ENCODE assay signal across 8 cellular contexts in the genomic region with DNA sequence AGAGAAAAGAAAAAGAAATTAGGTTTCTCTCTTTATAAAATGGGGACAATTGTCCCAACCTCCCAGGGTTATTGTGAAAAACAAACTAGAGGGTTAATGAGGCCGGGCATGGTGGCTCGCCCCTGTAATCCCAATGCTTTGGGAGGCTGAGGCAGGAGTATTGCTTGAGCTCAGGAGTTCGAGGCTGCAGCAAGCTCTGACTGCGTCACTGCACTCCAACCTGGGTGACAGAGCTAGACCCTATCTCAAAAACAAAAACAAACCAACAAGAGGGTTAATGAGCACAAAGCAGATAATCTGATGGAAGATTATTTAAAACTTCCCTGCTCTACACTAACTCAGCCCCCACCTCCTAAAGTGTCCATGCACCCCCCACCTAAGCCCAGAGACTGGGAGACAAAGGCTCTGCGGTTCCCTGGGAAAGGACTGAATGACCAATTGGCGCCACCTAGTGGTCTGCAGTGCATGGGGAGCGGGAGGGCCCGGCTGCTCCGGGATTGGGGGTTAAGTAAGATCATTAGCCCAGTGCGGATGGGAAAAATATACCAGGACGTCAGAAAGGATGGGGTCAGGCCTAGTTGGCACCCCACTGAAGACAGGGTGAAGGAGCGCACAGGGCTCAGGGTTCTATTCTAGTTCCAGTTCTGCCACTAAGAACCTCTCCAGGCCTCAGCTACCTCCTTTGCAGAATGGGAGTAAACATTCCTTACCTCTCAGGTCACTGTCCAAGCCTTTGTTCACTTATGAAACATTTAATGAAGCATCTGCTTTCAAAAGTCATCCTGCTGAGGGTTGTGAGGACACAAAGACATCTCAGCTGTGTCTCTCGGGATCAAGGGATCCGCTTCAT. TPM values are rescaled to one million over a fixed set of nuclear protein-coding genes. Genes with fewer than 3 reads are reported as not detected.
DNase-seq lines count a peak whose midpoint lies in the region; ATAC-seq, FAIRE-seq and TF ChIP-seq lines count a peak whose summit lies in the region.

No MANE protein-coding gene starts in this region.

- H3K4me1 Mint-ChIP-seq in activated T-helper 2 cell treated with anti-CD3 and anti-CD28 coated beads, Interferon-gamma antibody, Interleukin-2, Interleukin-4, amounts not matched to agents 10 μg/mL and 5 μg/mL and 100 μg/mL, durations not matched to agents 14 hours and 24 hours and 36 hours (ENCODE audit: low read depth) = peaks cover 3% of the 10 kb centered on the region

- FAIRE-seq in frontal cortex (lab: Jason Lieb, UNC) = no peak

- H3K4me3 Mint-ChIP-seq in activated T-helper 2 cell treated with anti-CD3 and anti-CD28 coated beads, Interferon-gamma antibody, Interleukin-2, Interleukin-4, amounts not matched to agents 10 μg/mL and 5 μg/mL and 100 μg/mL, durations not matched to agents 14 hours and 24 hours and 36 hours (ENCODE audit: low read depth) = no peak overlapping the region

- H3K36me3 Mint-ChIP-seq in activated T-helper 2 cell treated with anti-CD3 and anti-CD28 coated beads, Interferon-gamma antibody, Interleukin-2, Interleukin-4, amounts not matched to agents 10 μg/mL and 5 μg/mL and 100 μg/mL, durations not matched to agents 14 hours and 24 hours and 36 hours (ENCODE audit: low read depth) = no peaks in the 10 kb centered on the region

- DNase-seq in EH (ENCODE audit: low read depth) (peak; percentile 73), LNCaP clone FGC (ENCODE audit: low read depth) (no peak), RWPE1 (ENCODE audit: low spot score) (peak; percentile 91), frontal cortex (ENCODE audit: low spot score in 2 of 2) (peak; percentile 73 to 85), tibial artery (peak; percentile 85 to 87)
- peak; percentile 50 for DNase-seq in activated T-helper 2 cell treated with anti-CD3 and anti-CD28 coated beads, Interferon-gamma antibody, Interleukin-2, Interleukin-4, amounts not matched to agents 10 μg/mL and 5 μg/mL and 100 μg/mL, durations not matched to agents 14 hours and 24 hours and 36 hours (ENCODE audit: low spot score)

- H3K27ac ChIP-seq in RWPE1 = no peak overlapping the region
- H3K27ac ChIP-seq in neutrophil = no peak overlapping the region
- peak overlapping the region in 1 of 2 donors; percentile 67 for H3K27ac ChIP-seq in tibial artery

- H3K9me3 ChIP-seq in neutrophil = no peaks in the 10 kb centered on the region
- H3K9me3 ChIP-seq in tibial artery = no peaks in the 10 kb centered on the region

- H3K27me3 ChIP-seq in neutrophil = peaks cover 12% of the 10 kb centered on the region
- H3K27me3 ChIP-seq in tibial artery = no peaks in the 10 kb centered on the region

- TF ChIP-seq CTCF in LNCaP clone FGC (IDR thresholded peaks at IDR 0.05; ENCODE audit: control insufficient read depth, extremely low read depth, insufficient read depth) (peak; percentile 91), RWPE1 (conservative IDR thresholded peaks at IDR 0.05; ENCODE audit: low read depth) (peak; percentile 99), neutrophil (IDR thresholded peaks at IDR 0.05) (peak; percentile 88), tibial artery (IDR thresholded peaks at IDR 0.05) (peak; percentile 86 to 92)

- H3K9me3 Mint-ChIP-seq in activated T-helper 2 cell treated with anti-CD3 and anti-CD28 coated beads, Interferon-gamma antibody, Interleukin-2, Interleukin-4, amounts not matched to agents 10 μg/mL and 5 μg/mL and 100 μg/mL, durations not matched to agents 14 hours and 24 hours and 36 hours = no peaks in the 10 kb centered on the region

- no peak overlapping the region for H3K4me3 ChIP-seq in LNCaP clone FGC (ENCODE audit: low read depth, low read length)
- no peak overlapping the region for H3K4me3 ChIP-seq in neutrophil (ENCODE audit: low read depth in 1 of 2, low read length in 1 of 2)
- no peak overlapping the region for H3K4me3 ChIP-seq in tibial artery

- CTCF ChIA-PET in RWPE1 (lab: Yijun Ruan, JAX) = interaction anchor here (0.5 to 6.4 kb wide), 22 partner anchors 8 to 1182 kb away, joined by 3 to 96 read pairs (median 4); a partner anchor contains a TSS

- ATAC-seq in GM21619 (IDR thresholded peaks at IDR 0.05; ENCODE audit: unreplicated experiment) = no peak

- intact Hi-C loops in activated T-helper 2 cell treated with anti-CD3 and anti-CD28 coated beads, Interferon-gamma antibody, Interleukin-2, Interleukin-4, amounts not matched to agents 10 μg/mL and 5 μg/mL and 100 μg/mL, durations not matched to agents 14 hours and 24 hours and 36 hours (cut with micrococcal nuclease) = loop anchor here (1.0 kb wide), 1 partner anchor 79 kb away; no protein-coding TSS in a partner anchor
- intact Hi-C loops in tibial artery (cut with DNase I; ENCODE audit: low total_unique reads) = no loop called here

- H3K27ac Mint-ChIP-seq in activated T-helper 2 cell treated with anti-CD3 and anti-CD28 coated beads, Interferon-gamma antibody, Interleukin-2, Interleukin-4, amounts not matched to agents 10 μg/mL and 5 μg/mL and 100 μg/mL, durations not matched to agents 14 hours and 24 hours and 36 hours = no peak overlapping the region

- no peaks in the 10 kb centered on the region for H3K36me3 ChIP-seq in neutrophil
- no peaks in the 10 kb centered on the region for H3K36me3 ChIP-seq in tibial artery

- POLR2A ChIA-PET in RWPE1 (lab: Yijun Ruan, JAX; ENCODE audit: low non-redundant PET) = no interaction called here

- peaks cover 9% of the 10 kb centered on the region for H3K27me3 Mint-ChIP-seq in activated T-helper 2 cell treated with anti-CD3 and anti-CD28 coated beads, Interferon-gamma antibody, Interleukin-2, Interleukin-4, amounts not matched to agents 10 μg/mL and 5 μg/mL and 100 μg/mL, durations not matched to agents 14 hours and 24 hours and 36 hours (ENCODE audit: low read depth)

- H3K4me1 ChIP-seq in neutrophil (ENCODE audit: control insufficient read depth in 1 of 2, insufficient read depth in 1 of 2, low read depth in 1 of 2, low read length in 1 of 2) (peaks cover 4 to 10% of the 10 kb centered on the region in 2 experiments), tibial artery (peaks cover 0 to 14% (median 0%) of the 10 kb centered on the region in 4 donors)

RNA-seq across cellular contexts. Expression of a gene that starts 15.6 kb away (rescaled TPM):
- 28.1 and 29.2 TPM in 2 replicates for total RNA-seq in activated T-helper 2 cell treated with anti-CD3 and anti-CD28 coated beads, Interferon-gamma antibody, Interleukin-2, Interleukin-4, amounts not matched to agents 10 μg/mL and 5 μg/mL and 100 μg/mL, durations not matched to agents 14 hours and 24 hours and 36 hours
- 0.82 TPM for total RNA-seq in frontal cortex

RNA-seq across cellular contexts. Expression of a gene that starts 31.8 kb away (rescaled TPM):
- total RNA-seq in activated T-helper 2 cell treated with anti-CD3 and anti-CD28 coated beads, Interferon-gamma antibody, Interleukin-2, Interleukin-4, amounts not matched to agents 10 μg/mL and 5 μg/mL and 100 μg/mL, durations not matched to agents 14 hours and 24 hours and 36 hours = 15.3 and 17.0 TPM in 2 replicates
- 4.5 TPM for total RNA-seq in frontal cortex

RNA-seq across cellular contexts. Expression of a gene that starts 34.5 kb away (rescaled TPM):
- 0.09 TPM in 2 replicates for total RNA-seq in activated T-helper 2 cell treated with anti-CD3 and anti-CD28 coated beads, Interferon-gamma antibody, Interleukin-2, Interleukin-4, amounts not matched to agents 10 μg/mL and 5 μg/mL and 100 μg/mL, durations not matched to agents 14 hours and 24 hours and 36 hours
- under 0.01 TPM for total RNA-seq in frontal cortex

Comparison
In these comparisons a context has a peak if more than half of its experiments do, and no peak if none do; other contexts are left out.
1. RNA of a gene that starts 15.6 kb away (total RNA-seq): 28.1 to 29.2 TPM in activated T-helper 2 cell treated with anti-CD3 and anti-CD28 coated beads, Interferon-gamma antibody, Interleukin-2, Interleukin-4, amounts not matched to agents 10 μg/mL and 5 μg/mL and 100 μg/mL, durations not matched to agents 14 hours and 24 hours and 36 hours; 0.82 TPM in frontal cortex (single experiment); every median in the first group is over 10 times any median in the second.
2. Peak in every context shown above with its lines, with median percentiles within 50 percentile points of each other: CTCF ChIP-seq.